ENCODE assay signal across 8 cellular contexts in genomic region chr3:16510620-16511319, GRCh38. TPM values are rescaled to one million over a fixed set of nuclear protein-coding genes. Genes with fewer than 3 reads are reported as not detected.
A peak's percentile ranks its signal among the peaks of the same experiment; 100 is the strongest.
DNase-seq lines count a peak whose midpoint lies in the region; ATAC-seq and TF ChIP-seq lines count a peak whose summit lies in the region.
"Had no signal": no experiment of that assay in that cellular context is flagged by ENCODE, and none has a peak within 500 bp of the region (broad histone marks: within the 10 kb centered on the region; RNA-seq: fewer than 3 reads in every experiment).

No MANE protein-coding gene starts in this region.

- H3K4me3 ChIP-seq in astrocyte of the cerebellum (ENCODE audit: low read depth, low read length) (peak overlapping the region; percentile 66), skeletal muscle satellite cell (ENCODE audit: low read length) (peak overlapping the region; percentile 97), MG63 (no peak overlapping the region; the same call in 1 of the 2 replicates)

- H3K36me3 Mint-ChIP-seq in Calu3 (ENCODE audit: insufficient read depth, unreplicated experiment), result peaks cover 11% of the 10 kb centered on the region

- ATAC-seq in GM18858 (IDR thresholded peaks at IDR 0.05; ENCODE audit: unreplicated experiment), result peak; percentile 14
- peak; percentile 13 for ATAC-seq in HG02973 (IDR thresholded peaks at IDR 0.05; ENCODE audit: unreplicated experiment)

- CTCF ChIA-PET in Calu3 (lab: Charles Lee), result no interaction called here

- no peak overlapping the region for H3K27ac Mint-ChIP-seq in Calu3 (ENCODE audit: unreplicated experiment)

- TF ChIP-seq CTCF in astrocyte of the cerebellum (IDR thresholded peaks at IDR 0.05; ENCODE audit: low read depth, low read length, missing control alignments) (no peak), Calu3 (IDR thresholded peaks at IDR 0.05; ENCODE audit: unreplicated experiment) (no peak)

- no TSS peak for BruUV-seq in Calu3 (replicated peaks; lab: Mats Ljungman, UMichigan)

- H3K9ac ChIP-seq in skeletal muscle satellite cell (ENCODE audit: low read depth, low read length), result peak overlapping the region; percentile 97

- in situ Hi-C loops in astrocyte of the cerebellum (cut with HindIII; ENCODE audit: low sequenced_read_pairs), result no loop called here

- H3K36me3 ChIP-seq in skeletal muscle satellite cell (ENCODE audit: insufficient read depth, low read length) (peaks cover 8% of the 10 kb centered on the region), MG63 (no peaks in the 10 kb centered on the region)

- DNase-seq in astrocyte of the cerebellum (ENCODE audit: low read depth) (no peak), MG63 (no peak), A172 (ENCODE audit: low spot score) (no peak), Calu3 (no peak)
- DNase-seq: NCI-H526 treated with DMSO at 0.1 percent for 48 hours had no signal

- H3K9me3 Mint-ChIP-seq in Calu3 (ENCODE audit: low read depth, unreplicated experiment), result no peaks in the 10 kb centered on the region

- H3K27me3 ChIP-seq in skeletal muscle satellite cell (ENCODE audit: control insufficient read depth, insufficient read depth, low read length), result no peaks in the 10 kb centered on the region
- no peaks in the 10 kb centered on the region for H3K27me3 ChIP-seq in MG63

- H3K4me1 Mint-ChIP-seq in Calu3 (ENCODE audit: low read depth, unreplicated experiment), result no peaks in the 10 kb centered on the region

- H3K27me3 Mint-ChIP-seq in Calu3 (ENCODE audit: unreplicated experiment), result peaks cover 66% of the 10 kb centered on the region

- H3K4me3 Mint-ChIP-seq in Calu3 (ENCODE audit: low read depth, unreplicated experiment), result no peak overlapping the region

- H3K4me1 ChIP-seq in skeletal muscle satellite cell (ENCODE audit: control insufficient read depth, insufficient read depth, low read length), result peaks cover 39% of the 10 kb centered on the region

- intact Hi-C loops in Calu3 (cut with micrococcal nuclease; ENCODE audit: unreplicated experiment), result no loop called here

- H3K9me3 ChIP-seq in skeletal muscle satellite cell (replicated peaks; ENCODE audit: low read length) (no peaks in the 10 kb centered on the region), MG63 (no peaks in the 10 kb centered on the region)

- H3K4me2 ChIP-seq in skeletal muscle satellite cell (ENCODE audit: low read length), result peak overlapping the region; percentile 97

RNA-seq across cellular contexts. Expression of gene RFTN1, which starts 2.7 kb away (rescaled TPM):
- 34.3 and 35.5 TPM in 2 replicates for total RNA-seq in skeletal muscle satellite cell (2012; rRNA removed)
- 42.1 and 44.1 TPM in 2 replicates for total RNA-seq in MG63 (2014; rRNA removed; shearing (Covaris generic); ENCODE audit: low replicate concordance)
- total RNA-seq in A172 (2014; rRNA removed; shearing (Covaris generic)), result 46.1 and 52.1 TPM in 2 replicates
- total RNA-seq in Calu3 (2022), result 1.6 and 1.8 TPM in 2 replicates

Comparison
In these comparisons a context has a peak if more than half of its experiments do, and no peak if none do; other contexts are left out.
1. RNA of gene RFTN1, which starts 2.7 kb away (total RNA-seq): 46.1 to 52.1 TPM in A172 and 42.1 to 44.1 TPM in MG63; 1.6 to 1.8 TPM in Calu3; every median in the first group is over 10 times any median in the second.